In the genomic region with DNA sequence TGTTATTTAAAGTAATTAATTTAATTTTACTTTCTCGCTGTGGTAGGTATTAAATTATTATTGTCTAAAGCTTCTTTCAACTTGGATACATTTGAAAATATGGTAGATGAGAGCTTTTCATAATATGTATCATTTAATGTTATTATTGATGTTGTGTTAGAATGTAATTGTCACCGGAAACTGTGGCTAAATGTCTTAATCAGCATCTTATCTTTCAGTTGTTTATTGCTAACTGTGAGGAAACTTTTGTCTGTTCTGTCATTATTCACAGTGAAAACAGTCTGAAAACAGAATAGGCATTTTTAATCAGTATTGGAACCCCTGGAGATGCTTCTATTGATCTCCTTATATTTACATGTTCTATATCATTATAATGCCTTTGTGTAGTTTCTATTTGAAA, we compare ENCODE assay signal across 13 cellular contexts.
"Had no signal": no experiment of that assay in that cellular context is flagged by ENCODE, and none has a peak within 500 bp of the region (broad histone marks: within the 10 kb centered on the region; RNA-seq: fewer than 3 reads in every experiment).

No MANE protein-coding gene starts in this region.

- H3K4me2 ChIP-seq: neural progenitor cell had no signal

- H3K4me1 ChIP-seq: lower lobe of right lung, upper lobe of left lung had no signal

- H3K27me3 Mint-ChIP-seq: stimulated activated naive CD8-positive, alpha-beta T cell treated with anti-CD3 and anti-CD28 coated beads, Interleukin-15, amount 100 ng/mL, for 72 hours had no signal

- H3K36me3 ChIP-seq: lower lobe of right lung, upper lobe of left lung had no signal

- H3K9me3 ChIP-seq: lower lobe of right lung, spleen, upper lobe of left lung had no signal

- FAIRE-seq: astrocyte, bronchial epithelial cell had no signal

- H3K27ac ChIP-seq: lower lobe of right lung, neural progenitor cell, spleen, upper lobe of left lung had no signal

- H3K9ac ChIP-seq: neural progenitor cell had no signal

- H3K9me3 Mint-ChIP-seq: activated naive CD4-positive, alpha-beta T cell treated with anti-CD3 and anti-CD28 coated beads for 36 hours; neural progenitor cell; stimulated activated naive CD8-positive, alpha-beta T cell treated with anti-CD3 and anti-CD28 coated beads, Interleukin-15, amount 100 ng/mL, for 72 hours had no signal

- DNase-seq: activated CD4-positive, alpha-beta T cell treated with anti-CD3 and anti-CD28 coated beads, Interleukin-2, amount 50 U/mL, for 48 hours; activated CD4-positive, CD25-positive, alpha-beta regulatory T cell treated with anti-CD3 and anti-CD28 coated beads, Interleukin-2, amount 50 U/mL, for 72 hours; activated naive CD4-positive, alpha-beta T cell treated with anti-CD3 and anti-CD28 coated beads for 36 hours; left colon; lower lobe of right lung; midbrain; spleen; stimulated activated naive CD8-positive, alpha-beta T cell treated with anti-CD3 and anti-CD28 coated beads, Interleukin-15, amount 100 ng/mL, for 72 hours; upper lobe of left lung had no signal

- H3K4me3 Mint-ChIP-seq: activated naive CD4-positive, alpha-beta T cell treated with anti-CD3 and anti-CD28 coated beads for 36 hours; neural progenitor cell had no signal

- ATAC-seq: left colon, sciatic nerve had no signal

- H3K4me3 ChIP-seq: lower lobe of right lung, neural progenitor cell, spleen, upper lobe of left lung had no signal

- H3K27me3 ChIP-seq: neural progenitor cell, spleen, upper lobe of left lung had no signal

- H3K27ac Mint-ChIP-seq: activated naive CD4-positive, alpha-beta T cell treated with anti-CD3 and anti-CD28 coated beads for 36 hours had no signal
